12 cellular contexts compared by ENCODE assay signal in the genomic region with DNA sequence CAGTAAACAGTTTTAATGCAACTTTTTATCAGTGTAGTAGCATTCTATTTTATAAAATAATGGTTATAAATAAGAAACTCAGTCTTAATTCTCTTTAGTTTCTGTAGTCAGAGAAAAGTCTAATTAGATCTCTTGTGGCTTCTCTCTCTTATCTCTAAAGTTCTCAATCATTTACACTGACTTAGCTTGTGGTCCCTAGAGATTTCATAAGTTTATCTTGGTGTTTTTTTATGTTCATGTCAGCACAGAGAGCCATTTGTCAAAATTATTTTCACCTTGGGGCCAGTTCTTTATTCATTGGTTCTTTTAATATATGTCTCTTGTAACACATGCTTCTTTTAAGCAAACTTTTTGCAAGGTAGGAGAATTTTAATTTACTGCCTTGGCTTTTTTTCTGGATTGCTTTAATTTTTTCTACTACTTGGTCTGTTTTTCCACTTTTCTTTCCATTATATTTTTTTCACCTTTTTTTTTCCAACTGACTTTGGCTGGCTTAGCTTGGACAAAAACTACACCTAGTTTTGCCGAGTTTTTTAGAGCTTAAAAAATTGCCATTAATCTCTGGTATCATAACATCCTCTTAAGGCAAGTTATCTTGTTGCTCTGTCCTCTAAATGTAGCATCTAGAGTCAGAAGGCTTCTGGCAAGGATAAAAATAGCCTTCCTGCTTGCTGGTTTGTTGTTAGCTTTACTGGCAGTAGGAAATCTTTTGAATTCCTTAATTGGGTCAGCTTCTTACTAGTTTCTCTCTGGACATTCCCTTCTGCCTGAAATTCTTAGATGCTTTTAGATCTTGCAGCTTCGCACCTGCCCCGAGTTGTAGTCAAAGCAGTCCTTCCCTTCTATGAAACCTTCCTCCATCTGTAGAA. TPM values are rescaled to one million over a fixed set of nuclear protein-coding genes. Genes with fewer than 3 reads are reported as not detected.
A peak's percentile ranks its signal among the peaks of the same experiment; 100 is the strongest.
DNase-seq lines count a peak whose midpoint lies in the region; ATAC-seq, FAIRE-seq and TF ChIP-seq lines count a peak whose summit lies in the region.
"Had no signal": no experiment of that assay in that cellular context is flagged by ENCODE, and none has a peak within 500 bp of the region (broad histone marks: within the 10 kb centered on the region; RNA-seq: fewer than 3 reads in every experiment).

No MANE protein-coding gene starts in this region.

- peak overlapping the region; percentile 10 for H3K4me2 ChIP-seq in osteoblast (ENCODE audit: insufficient read depth, low read length)

- no peak for TF ChIP-seq EP300 in gastroesophageal sphincter (IDR thresholded peaks at IDR 0.05)

- H3K79me2 ChIP-seq in osteoblast (ENCODE audit: insufficient read depth, low read length): peaks cover 72% of the 10 kb centered on the region

- H3K9me3 Mint-ChIP-seq in glutamatergic neuron (ENCODE audit: unreplicated experiment): no peaks in the 10 kb centered on the region

- TF ChIP-seq POLR2A in gastroesophageal sphincter (IDR thresholded peaks at IDR 0.05) (no peak), GM12892 (IDR thresholded peaks at IDR 0.05; ENCODE audit: low read depth, low read length) (no peak)

- H3K4me1 Mint-ChIP-seq in T-helper 17 cell (peaks cover 22% of the 10 kb centered on the region), glutamatergic neuron (ENCODE audit: low read depth, unreplicated experiment) (peaks cover 26% of the 10 kb centered on the region)

- no peak for FAIRE-seq in GM12892 (lab: Jason Lieb, UNC)

- no peaks in the 10 kb centered on the region for H3K27me3 Mint-ChIP-seq in T-helper 17 cell
- no peaks in the 10 kb centered on the region for H3K27me3 Mint-ChIP-seq in glutamatergic neuron (ENCODE audit: unreplicated experiment)

- no peak overlapping the region for H3K4me3 Mint-ChIP-seq in T-helper 17 cell
- no peak overlapping the region for H3K4me3 Mint-ChIP-seq in glutamatergic neuron (ENCODE audit: unreplicated experiment)

- H3K36me3 ChIP-seq in gastroesophageal sphincter: no peaks in the 10 kb centered on the region
- no peaks in the 10 kb centered on the region for H3K36me3 ChIP-seq in osteoblast (ENCODE audit: insufficient read depth, low read length)

- H3K4me3 ChIP-seq in gastroesophageal sphincter (no peak overlapping the region), osteoblast (ENCODE audit: insufficient read depth, low read length) (no peak overlapping the region)

- H2AFZ ChIP-seq in osteoblast (ENCODE audit: low read length): no peak overlapping the region

- H3K27me3 ChIP-seq in gastroesophageal sphincter: no peaks in the 10 kb centered on the region
- no peaks in the 10 kb centered on the region for H3K27me3 ChIP-seq in osteoblast (ENCODE audit: insufficient read depth, low read length)
- H3K27me3 ChIP-seq: BE2C had no signal

- no peaks in the 10 kb centered on the region for H3K9me3 ChIP-seq in T-helper 17 cell (ENCODE audit: control insufficient read depth, low read length, poor library complexity, severe bottlenecking)
- H3K9me3 ChIP-seq in gastroesophageal sphincter: no peaks in the 10 kb centered on the region
- no peaks in the 10 kb centered on the region for H3K9me3 ChIP-seq in osteoblast (ENCODE audit: low read depth, low read length)
- H3K9me3 ChIP-seq: BE2C had no signal

- ATAC-seq in T-helper 17 cell (no peak), gastroesophageal sphincter (peak; percentile 52)

- peaks cover 35 to 91% (median 67%) of the 10 kb centered on the region in 3 donors for H3K4me1 ChIP-seq in gastroesophageal sphincter
- peaks cover 46% of the 10 kb centered on the region for H3K4me1 ChIP-seq in osteoblast (ENCODE audit: insufficient read depth, low read length)

- WGBS in gastroesophageal sphincter (ENCODE audit: low coverage in 1 of 2), 2 donors: 25 to 28% methylated on average over 2 to 3 of the region's 3 CpGs

- peaks cover 13% of the 10 kb centered on the region for H4K20me1 ChIP-seq in osteoblast (ENCODE audit: insufficient read depth, low read length)

- peak overlapping the region; percentile 75 to 89 (median 85) for H3K27ac ChIP-seq in gastroesophageal sphincter
- H3K27ac ChIP-seq in osteoblast (ENCODE audit: low read depth, low read length): peak overlapping the region; percentile 54
- H3K27ac ChIP-seq: epithelial cell of prostate had no signal

- H3K27ac Mint-ChIP-seq in T-helper 17 cell (peak overlapping the region; percentile 11), glutamatergic neuron (ENCODE audit: unreplicated experiment) (no peak overlapping the region)

- TF ChIP-seq CTCF in gastroesophageal sphincter (IDR thresholded peaks at IDR 0.05) (no peak), osteoblast (IDR thresholded peaks at IDR 0.05; ENCODE audit: extremely low read depth, low read depth, low read length) (no peak), glutamatergic neuron (IDR thresholded peaks at IDR 0.05; ENCODE audit: partially characterized antibody, unreplicated experiment) (no peak)

- DNase-seq in AG20443 (ENCODE audit: low spot score) (peak; percentile 23), T-helper 17 cell (no peak), osteoblast (ENCODE audit: insufficient read length, low spot score, missing footprints) (no peak), amygdala (lab: John Stamatoyannopoulos, UW) (no peak), SKM-1 treated with dmso at 0.1 percent for 144 hours (lab: John Stamatoyannopoulos, UW; ENCODE audit: unreplicated experiment) (no peak), glutamatergic neuron (no peak), GM12892 (ENCODE audit: insufficient read length) (no peak)
- DNase-seq: BE2C, Kasumi-1, NCI-H748 treated with DMSO at 0.1 percent for 48 hours had no signal

- H3K36me3 Mint-ChIP-seq in T-helper 17 cell (ENCODE audit: low read depth) (peaks cover 3% of the 10 kb centered on the region), glutamatergic neuron (ENCODE audit: unreplicated experiment) (no peaks in the 10 kb centered on the region)

RNA-seq across cellular contexts. Expression of gene CPEB4, which starts 35.3 kb away (rescaled TPM):
- total RNA-seq in T-helper 17 cell (10 to 100 TPM; 25.3 to 33.3 TPM), gastroesophageal sphincter (10 to 100 TPM; 43.3 to 60.6 (median 52.4) TPM), osteoblast (36.2 and 41.6 TPM in 2 replicates), glutamatergic neuron (ENCODE audit: unreplicated experiment) (104 TPM)
- 18.8 TPM for polyA plus RNA-seq in GM12892 (2012; ENCODE audit: missing spikeins)
